In genomic region chr10:1395025-1395981, GRCh38 we compare ENCODE assay signal across 14 cellular contexts.
"Had no signal": no experiment of that assay in that cellular context is flagged by ENCODE, and none has a peak within 500 bp of the region (broad histone marks: within the 10 kb centered on the region; RNA-seq: fewer than 3 reads in every experiment).

No MANE protein-coding gene starts in this region.

- H3K27me3 Mint-ChIP-seq: activated naive CD4-positive, alpha-beta T cell treated with anti-CD3 and anti-CD28 coated beads, Interleukin-2, amount 50 U/mL, for 24 hours had no signal

- H3K4me3 ChIP-seq: adrenal gland, upper lobe of left lung had no signal

- H3K9me3 ChIP-seq: adrenal gland, neutrophil, upper lobe of left lung had no signal

- H3K36me3 Mint-ChIP-seq: activated naive CD4-positive, alpha-beta T cell treated with anti-CD3 and anti-CD28 coated beads, Interleukin-2, amount 50 U/mL, for 24 hours; mesothelial cell of epicardium had no signal

- H2AFZ ChIP-seq: parathyroid adenoma had no signal

- H3K4me3 Mint-ChIP-seq: activated naive CD4-positive, alpha-beta T cell treated with anti-CD3 and anti-CD28 coated beads, Interleukin-2, amount 50 U/mL, for 24 hours; mesothelial cell of epicardium had no signal

- H3K27ac Mint-ChIP-seq: activated naive CD4-positive, alpha-beta T cell treated with anti-CD3 and anti-CD28 coated beads, Interleukin-2, amount 50 U/mL, for 24 hours; mesothelial cell of epicardium had no signal

- H3K4me1 ChIP-seq: adrenal gland, parathyroid adenoma, upper lobe of left lung had no signal

- H3K36me3 ChIP-seq: adrenal gland, neutrophil, upper lobe of left lung had no signal

- H3K9me3 Mint-ChIP-seq: activated naive CD4-positive, alpha-beta T cell treated with anti-CD3 and anti-CD28 coated beads, Interleukin-2, amount 50 U/mL, for 24 hours; mesothelial cell of epicardium had no signal

- H3K27me3 ChIP-seq: adrenal gland, neutrophil, upper lobe of left lung had no signal

- H3K4me1 Mint-ChIP-seq: activated naive CD4-positive, alpha-beta T cell treated with anti-CD3 and anti-CD28 coated beads, Interleukin-2, amount 50 U/mL, for 24 hours had no signal

- H3K9ac ChIP-seq: parathyroid adenoma had no signal

- DNase-seq: central memory CD4-positive, alpha-beta T cell; effector memory CD4-positive, alpha-beta T cell; foreskin melanocyte; kidney glomerular epithelial cell; stimulated activated CD4-positive, alpha-beta T cell treated with anti-CD3 and anti-CD28 coated beads, Interleukin-12 subunit alpha, Interleukin-12 subunit beta, amount 100 ng/mL, for 4 hours; stimulated activated naive CD4-positive, alpha-beta T cell; T-helper 1 cell; T1000 had no signal

- H3K27ac ChIP-seq: adrenal gland, neutrophil, parathyroid adenoma, upper lobe of left lung had no signal
